Comparison of ENCODE assay signal across 21 cellular contexts in the genomic region with DNA sequence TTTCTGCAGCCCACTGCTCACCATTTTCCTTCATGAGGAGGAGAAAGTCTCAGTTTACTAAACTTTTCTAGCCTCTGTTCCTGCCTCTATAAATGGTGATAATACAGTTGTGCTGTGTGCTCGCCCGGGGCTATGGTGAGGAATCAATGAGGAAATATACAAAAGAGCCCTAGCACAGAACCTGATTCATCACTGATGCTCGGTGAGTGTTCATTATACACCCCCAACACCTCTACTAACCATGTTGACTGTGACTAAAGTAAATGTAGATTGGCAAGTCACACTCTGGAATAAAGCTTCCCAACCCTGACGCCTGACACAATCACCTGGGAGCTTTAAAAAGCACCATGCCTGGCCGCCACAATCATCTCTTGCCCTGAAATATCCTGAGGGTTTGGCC.
"Had no signal": no experiment of that assay in that cellular context is flagged by ENCODE, and none has a peak within 500 bp of the region (broad histone marks: within the 10 kb centered on the region; RNA-seq: fewer than 3 reads in every experiment).

No MANE protein-coding gene starts in this region.

- H3K36me3 ChIP-seq: ascending aorta, lower lobe of right lung, tibial artery, uterus had no signal

- H3K27ac ChIP-seq: ascending aorta, lower lobe of right lung, skin epidermis, tibial artery had no signal

- H3K4me3 Mint-ChIP-seq: activated T-cell treated with anti-CD3 and anti-CD28 coated beads, Interleukin-2, amount 50 U/mL, for 72 hours; natural killer cell treated with Interleukin-12 subunit alpha and Interleukin-12 subunit beta and Interleukin-15 and Interleukin-18, amount 100 ng/mL, for 72 hours; T-helper 1 cell treated with Interleukin-12 subunit alpha and Interleukin-12 subunit beta and Interleukin-4 antibody, amounts not matched to agents 30 μg/mL and 1 μg/mL, for 36 hours had no signal

- H3K4me3 ChIP-seq: ascending aorta, lower lobe of right lung, skin epidermis, tibial artery, uterus had no signal

- H3K27ac Mint-ChIP-seq: activated T-cell treated with anti-CD3 and anti-CD28 coated beads, Interleukin-2, amount 50 U/mL, for 72 hours; natural killer cell treated with Interleukin-12 subunit alpha and Interleukin-12 subunit beta and Interleukin-15 and Interleukin-18, amount 100 ng/mL, for 72 hours; T-helper 1 cell treated with Interleukin-12 subunit alpha and Interleukin-12 subunit beta and Interleukin-4 antibody, amounts not matched to agents 30 μg/mL and 1 μg/mL, for 36 hours had no signal

- DNase-seq: activated CD4-positive, alpha-beta T cell treated with anti-CD3 and anti-CD28 coated beads, Interleukin-2, amount 50 U/mL, for 1 hour; activated CD8-positive, alpha-beta memory T cell treated with anti-CD3 and anti-CD28 coated beads for 24 hours; activated CD8-positive, alpha-beta memory T cell treated with anti-CD3 and anti-CD28 coated beads, Interleukin-2, amount 50 U/mL, for 48 hours; activated effector memory CD4-positive, alpha-beta T cell treated with anti-CD3 and anti-CD28 coated beads, Interleukin-2, amount 50 U/mL, for 16 hours; activated naive CD4-positive, alpha-beta T cell treated with anti-CD3 and anti-CD28 coated beads, Interleukin-2, amount 50 U/mL, for 16 hours; activated T-cell treated with anti-CD3 and anti-CD28 coated beads, Interleukin-2, amount 50 U/mL, for 72 hours; cerebellar nuclear complex; effector memory CD4-positive, alpha-beta T cell; foreskin fibroblast; hippocampal formation; lower lobe of right lung; posterior cingulate gyrus; right cardiac atrium; stimulated activated naive CD8-positive, alpha-beta T cell treated with anti-CD3 and anti-CD28 coated beads, Interleukin-15, Interleukin-2, amounts not matched to agents 100 U/mL and 50 U/mL, for 24 hours; substantia nigra; tibial artery; uterus had no signal

- H3K4me1 ChIP-seq: ascending aorta, lower lobe of right lung, tibial artery had no signal

- H3K9me3 ChIP-seq: ascending aorta, lower lobe of right lung, tibial artery, uterus had no signal

- H3K9me3 Mint-ChIP-seq: T-helper 1 cell treated with Interleukin-12 subunit alpha and Interleukin-12 subunit beta and Interleukin-4 antibody, amounts not matched to agents 30 μg/mL and 1 μg/mL, for 36 hours had no signal

- H3K27me3 ChIP-seq: ascending aorta, tibial artery, uterus had no signal
